Comparison of ENCODE assay signal across 1 cellular context in genomic region chr11:122724520-122724919, GRCh38.
TF ChIP-seq lines count a peak whose summit lies in the region.

No MANE protein-coding gene starts in this region.

TF ChIP-seq in IMR-90, 13 proteins besides CTCF, POLR2A, EP300 and RAD21:
- TF ChIP-seq BHLHE40 (IDR thresholded peaks at IDR 0.05; ENCODE audit: low read depth, low read length) (peak; percentile 69; the same call in 1 of the 2 replicates), ELK1 (IDR thresholded peaks at IDR 0.05; ENCODE audit: borderline replicate concordance, low read depth, low read length) (no peak), CEBPB (IDR thresholded peaks at IDR 0.05; ENCODE audit: low read depth, low read length) (no peak), SMC3 (IDR thresholded peaks at IDR 0.05; ENCODE audit: low read depth, low read length) (0 out of 2 replicates have a peak, but pooled peaks have one; percentile 9), RCOR1 (IDR thresholded peaks at IDR 0.05; ENCODE audit: insufficient replicate concordance, low read length) (no peak), MXI1 (IDR thresholded peaks at IDR 0.05; ENCODE audit: borderline replicate concordance, low read depth, low read length) (peak; percentile 67; the same call in 1 of the 2 replicates), CHD1 (IDR thresholded peaks at IDR 0.05; ENCODE audit: low read depth, low read length) (no peak)
